Comparison of ENCODE assay signal across 8 cellular contexts in the genomic region with DNA sequence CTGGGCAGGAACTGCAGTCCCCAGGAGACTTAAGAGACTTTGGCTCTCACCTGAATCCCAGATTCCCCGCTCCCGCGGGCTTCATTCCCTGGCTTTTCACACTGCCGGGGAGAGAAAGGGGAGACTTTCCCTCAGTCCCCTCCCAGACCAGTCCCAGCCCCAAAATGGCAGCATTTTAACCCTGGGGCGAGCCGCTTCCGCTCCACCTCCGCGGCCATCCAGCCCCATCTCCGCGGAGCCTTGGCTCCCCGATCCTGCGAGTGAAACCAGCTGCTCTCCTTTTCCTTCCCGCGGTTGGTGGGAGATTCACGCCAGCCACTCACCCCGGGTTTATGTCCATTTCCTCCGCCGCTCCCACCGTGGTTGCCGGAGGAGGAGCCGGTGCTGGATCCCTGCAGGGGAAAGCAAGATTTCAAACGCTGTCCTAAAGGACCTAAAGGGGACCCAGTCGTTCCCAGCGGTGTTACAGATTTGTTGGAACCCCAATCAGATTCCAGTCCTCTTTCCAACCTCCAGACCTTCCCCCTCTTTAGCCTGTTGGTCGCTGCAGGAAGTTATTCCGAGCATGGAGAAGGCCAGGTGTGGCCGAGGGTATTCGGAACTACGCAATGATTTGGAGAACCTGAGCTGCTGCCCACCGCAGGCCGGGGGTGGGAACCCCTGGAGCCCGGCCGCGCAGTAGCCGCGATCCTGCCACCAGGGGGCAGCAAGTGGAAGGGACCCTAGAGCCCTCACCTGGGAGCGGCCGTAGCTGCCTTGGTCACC. TPM values are rescaled to one million over a fixed set of nuclear protein-coding genes. Genes with fewer than 3 reads are reported as not detected.
A peak's percentile ranks its signal among the peaks of the same experiment; 100 is the strongest.
DNase-seq lines count a peak whose midpoint lies in the region; TF ChIP-seq lines count a peak whose summit lies in the region.

No MANE protein-coding gene starts in this region.

- H3K9me3 ChIP-seq in ovary: no peaks in the 10 kb centered on the region
- H3K9me3 ChIP-seq in thyroid gland: no peaks in the 10 kb centered on the region

- no peaks in the 10 kb centered on the region for H3K27me3 ChIP-seq in ovary
- no peaks in the 10 kb centered on the region for H3K27me3 ChIP-seq in thyroid gland

- TF ChIP-seq POLR2A in ovary (IDR thresholded peaks at IDR 0.05): peak; percentile 51
- TF ChIP-seq POLR2A in thyroid gland (IDR thresholded peaks at IDR 0.05): peak in 1 of 2 donors; percentile 88

- H3K36me3 ChIP-seq in ovary: no peaks in the 10 kb centered on the region
- H3K36me3 ChIP-seq in thyroid gland: peaks cover 0 to 6% of the 10 kb centered on the region in 2 donors

- peak overlapping the region; percentile 37 for H3K4me3 ChIP-seq in ovary
- H3K4me3 ChIP-seq in thyroid gland (replicated peaks in 1 of 3): peak overlapping the region; percentile 7 to 63 (median 37)

- peak overlapping the region; percentile 3 to 74 for H3K27ac ChIP-seq in ovary
- peak overlapping the region; percentile 67 to 89 (median 79) for H3K27ac ChIP-seq in thyroid gland

- TF ChIP-seq CTCF in ovary (IDR thresholded peaks at IDR 0.05) (peak; percentile 89 to 95 (median 90)), thyroid gland (IDR thresholded peaks at IDR 0.05) (peak; percentile 91 to 99 (median 98))

- WGBS in ovary, 3 donors: 0 to 1% (median 1%) methylated on average over 39 of the region's 39 CpGs
- 1% methylated on average over 27 to 34 of the region's 39 CpGs for WGBS in thyroid gland, 2 donors

- peak; percentile 98 for DNase-seq in ELF-1 (ENCODE audit: low read depth, low spot score)
- peak in 41 of 76 experiments; percentile 11 to 67 (median 41) for DNase-seq in HUDEP-2 (lab: John Stamatoyannopoulos, UW; ENCODE audit: unreplicated experiment in 76 of 76)
- peak; percentile 72 for DNase-seq in RPMI8226
- peak; percentile 77 for DNase-seq in activated naive CD4-positive, alpha-beta T cell treated with Interleukin-2 at 50 U/mL for 16 hours
- peak; percentile 50 to 90 (median 78) for DNase-seq in head of caudate nucleus
- DNase-seq in ovary: peak; percentile 83 to 91 (median 88)
- peak; percentile 95 for DNase-seq in thyroid gland
- no peak for DNase-seq in MV-4-11 (lab: John Stamatoyannopoulos, UW)

- no peak for TF ChIP-seq EP300 in ovary (IDR thresholded peaks at IDR 0.05)

- intact Hi-C loops in head of caudate nucleus (cut with DNase I): no loop called here
- intact Hi-C loops in ovary (cut with DNase I): loop anchor here in 1 of 4 donors (10.0 kb wide), 1 partner anchor 245 kb away; a partner anchor contains a TSS
- intact Hi-C loops in thyroid gland (cut with DNase I): loop anchor here (5.0 kb wide), 1 partner anchor 77 kb away; a partner anchor contains a TSS

- H3K4me1 ChIP-seq in ovary (ENCODE audit: insufficient read depth): peaks cover 3% of the 10 kb centered on the region
- peaks cover 20 to 33% of the 10 kb centered on the region in 2 donors for H3K4me1 ChIP-seq in thyroid gland

RNA-seq across cellular contexts. Expression of a gene that starts 3.4 kb away (rescaled TPM):
- total RNA-seq in ovary (100 to 1,000 TPM in 3 of 7 donors, 10 to 100 TPM in 4; 82.1 to 177 (median 98.4) TPM), thyroid gland (100 to 1,000 TPM; 164 to 348 (median 213) TPM)
- polyA plus RNA-seq in ovary: 10 to 100 TPM; 58.3 to 59.0 TPM

RNA-seq across cellular contexts. Expression of a gene that starts 18.1 kb away (rescaled TPM):
- total RNA-seq in ovary (not detected), thyroid gland (1 to 10 TPM in 1 of 4 donors, not detected in 3; 1.2 TPM)
- polyA plus RNA-seq in ovary: not detected

RNA-seq across cellular contexts. Expression of a gene that starts 19.8 kb away (rescaled TPM):
- 1 to 10 TPM in 1 of 7 donors, under 1 TPM in 4, not detected in 2; 0.54 to 1.6 (median 0.75) TPM for total RNA-seq in ovary
- polyA plus RNA-seq in ovary: not detected
- 1 to 10 TPM in 1 of 4 donors, not detected in 3; 2.7 TPM for total RNA-seq in thyroid gland

RNA-seq across cellular contexts. Expression of a gene that starts 23.2 kb away (rescaled TPM):
- not detected for total RNA-seq in ovary
- polyA plus RNA-seq in ovary: not detected
- total RNA-seq in thyroid gland: 1 to 10 TPM in 1 of 4 donors, not detected in 3; 1.6 TPM

RNA-seq across cellular contexts. Expression of a gene that starts 35.4 kb away (rescaled TPM):
- total RNA-seq in ovary: 10 to 100 TPM; 61.4 to 87.7 (median 66.8) TPM
- polyA plus RNA-seq in ovary: 100 to 1,000 TPM in 1 of 2 donors, 10 to 100 TPM in 1; 80.9 to 105 TPM
- 100 to 1,000 TPM; 186 to 202 (median 188) TPM for total RNA-seq in thyroid gland
